Comparison of ENCODE assay signal across 8 cellular contexts in the genomic region with DNA sequence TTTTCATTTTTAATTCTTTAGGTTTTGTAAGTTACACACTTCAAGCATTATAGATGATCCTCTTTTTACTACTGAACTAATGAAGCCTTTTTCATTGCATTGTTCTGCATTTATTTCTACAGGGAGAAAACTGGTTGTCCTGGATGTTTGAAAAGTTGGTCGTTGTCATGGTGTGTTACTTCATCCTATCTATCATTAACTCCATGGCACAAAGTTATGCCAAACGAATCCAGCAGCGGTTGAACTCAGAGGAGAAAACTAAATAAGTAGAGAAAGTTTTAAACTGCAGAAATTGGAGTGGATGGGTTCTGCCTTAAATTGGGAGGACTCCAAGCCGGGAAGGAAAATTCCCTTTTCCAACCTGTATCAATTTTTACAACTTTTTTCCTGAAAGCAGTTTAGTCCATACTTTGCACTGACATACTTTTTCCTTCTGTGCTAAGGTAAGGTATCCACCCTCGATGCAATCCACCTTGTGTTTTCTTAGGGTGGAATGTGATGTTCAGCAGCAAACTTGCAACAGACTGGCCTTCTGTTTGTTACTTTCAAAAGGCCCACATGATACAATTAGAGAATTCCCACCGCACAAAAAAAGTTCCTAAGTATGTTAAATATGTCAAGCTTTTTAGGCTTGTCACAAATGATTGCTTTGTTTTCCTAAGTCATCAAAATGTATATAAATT. TPM values are rescaled to one million over a fixed set of nuclear protein-coding genes. Genes with fewer than 3 reads are reported as not detected.
DNase-seq lines count a peak whose midpoint lies in the region; ATAC-seq, FAIRE-seq and TF ChIP-seq lines count a peak whose summit lies in the region.

No MANE protein-coding gene starts in this region.

- H4K20me1 ChIP-seq in OCI-LY7 (ENCODE audit: insufficient read depth, low read length) (no peaks in the 10 kb centered on the region), H1 (replicated peaks in 1 of 2; ENCODE audit: control insufficient read depth in 1 of 2, insufficient read depth in 2 of 2, low read length in 2 of 2) (no peaks in the 10 kb centered on the region)

- H3K23ac ChIP-seq in H1 (ENCODE audit: insufficient read length) (no peak overlapping the region), neuronal stem cell (ENCODE audit: low read depth, low read length, poor library complexity) (no peak overlapping the region)

- no TSS peak for BruUV-seq in OCI-LY7 (replicated peaks; lab: Mats Ljungman, UMichigan)

- H2BK20ac ChIP-seq in H1 (ENCODE audit: low read length): peak overlapping the region; percentile 87

- TF ChIP-seq EP300 in H1 (IDR thresholded peaks at IDR 0.05; ENCODE audit: borderline replicate concordance in 1 of 2, low read depth in 2 of 2, low read length in 2 of 2): no peak

- CTCF ChIA-PET in OCI-LY7 (lab: Charles Lee; ENCODE audit: unreplicated experiment) (no interaction called here), H1 (lab: Charles Lee; ENCODE audit: partially characterized antibody) (interaction anchor here (0.6 to 6.3 kb wide), 7 partner anchors 18 to 788 kb away, joined by 3 to 32 read pairs (median 3); no protein-coding TSS in a partner anchor)

- peak overlapping the region; percentile 93 for H4K5ac ChIP-seq in H1 (ENCODE audit: insufficient read length, low read depth, low read length)

- peak overlapping the region; percentile 87 for H2BK5ac ChIP-seq in H1 (ENCODE audit: low read depth, low read length)
- no peak overlapping the region for H2BK5ac ChIP-seq in neuronal stem cell (ENCODE audit: low read length)

- H4K91ac ChIP-seq in H1 (replicated peaks; ENCODE audit: insufficient read length, low read length) (peak overlapping the region; percentile 59), neuronal stem cell (ENCODE audit: low read depth, low read length, poor library complexity) (no peak overlapping the region)

- H2AFZ ChIP-seq in OCI-LY7 (ENCODE audit: low read length) (no peak overlapping the region), H1 (ENCODE audit: low read length) (no peak overlapping the region), neuronal stem cell (ENCODE audit: low read length) (no peak overlapping the region)

- peak overlapping the region; percentile 72 for H3K4me3 ChIP-seq in OCI-LY7 (ENCODE audit: low read depth, low read length, poor library complexity, severe bottlenecking)
- H3K4me3 ChIP-seq in H1 (ENCODE audit: extremely low read depth in 1 of 4, insufficient read depth in 2 of 4, low read depth in 3 of 4, low read length in 4 of 4): peak overlapping the region; percentile 87 to 98 (median 90)
- peak overlapping the region; percentile 41 to 86 for H3K4me3 ChIP-seq in neuronal stem cell (ENCODE audit: low read length in 2 of 2)

- intact Hi-C loops in OCI-LY7 (cut with micrococcal nuclease; ENCODE audit: unreplicated experiment): loop anchor here (1.0 to 2.0 kb wide), 2 partner anchors 35 to 86 kb away; no protein-coding TSS in a partner anchor

- POLR2A ChIA-PET in OCI-LY7 (lab: Charles Lee): interaction anchor here (0.7 to 1.1 kb wide), 3 partner anchors 9 to 207 kb away, joined by 3 to 4 read pairs (median 3); no protein-coding TSS in a partner anchor
- POLR2A ChIA-PET in H1 (lab: Charles Lee; ENCODE audit: partially characterized antibody): interaction anchor here (0.6 to 11.2 kb wide), 24 partner anchors 10 to 525 kb away, joined by 3 to 137 read pairs (median 5); a partner anchor contains a TSS

- H3K4ac ChIP-seq in H1 (replicated peaks; ENCODE audit: insufficient read length, low read depth, low read length) (peak overlapping the region; percentile 91), neuronal stem cell (ENCODE audit: low read length) (no peak overlapping the region)

- FAIRE-seq in H1 (lab: Jason Lieb, UNC): no peak

- peak overlapping the region; percentile 95 to 100 (median 98) for H3K9ac ChIP-seq in H1 (replicated peaks in 1 of 4; ENCODE audit: extremely low read depth in 1 of 4, low read depth in 3 of 4, low read length in 3 of 4)
- no peak overlapping the region for H3K9ac ChIP-seq in neuronal stem cell (ENCODE audit: low read depth, low read length, poor library complexity)

- H3K14ac ChIP-seq in H1 (ENCODE audit: insufficient read length) (no peak overlapping the region), neuronal stem cell (ENCODE audit: low read length) (no peak overlapping the region)

- H3K79me1 ChIP-seq in H1 (ENCODE audit: low read depth, low read length): no peaks in the 10 kb centered on the region
- H3K79me1 ChIP-seq in neuronal stem cell (ENCODE audit: low read depth, low read length): no peaks in the 10 kb centered on the region

- DNase-seq in EH (ENCODE audit: low read depth) (peak; percentile 56), OCI-LY7 (ENCODE audit: low spot score) (no peak), H1 (ENCODE audit: low read depth in 1 of 2, low spot score in 2 of 2) (no peak), neuronal stem cell (ENCODE audit: low spot score) (no peak), G401 (ENCODE audit: low spot score) (no peak), NCI-H345 (lab: John Stamatoyannopoulos, UW) (no peak)

- H3K9me2 ChIP-seq in OCI-LY7 (ENCODE audit: insufficient read depth, low read length): no peaks in the 10 kb centered on the region

- H3K18ac ChIP-seq in H1 (ENCODE audit: extremely low read depth, low read length): peak overlapping the region; percentile 80; the same call in 1 of the 2 replicates
- no peak overlapping the region for H3K18ac ChIP-seq in neuronal stem cell (ENCODE audit: low read length)

- ATAC-seq in HG03097 (IDR thresholded peaks at IDR 0.05; ENCODE audit: low FRiP score, unreplicated experiment) (no peak), HG03108 (IDR thresholded peaks at IDR 0.05; ENCODE audit: unreplicated experiment) (no peak)

- H3K9me3 ChIP-seq in OCI-LY7 (ENCODE audit: low read length) (no peaks in the 10 kb centered on the region), H1 (ENCODE audit: insufficient read depth in 2 of 2, low read depth in 1 of 2, low read length in 1 of 2) (no peaks in the 10 kb centered on the region), neuronal stem cell (replicated peaks in 1 of 2; ENCODE audit: control insufficient read depth in 2 of 2, insufficient read depth in 1 of 2, low read depth in 1 of 2, low read length in 2 of 2) (no peaks in the 10 kb centered on the region)

- H4K8ac ChIP-seq in H1 (ENCODE audit: extremely low read depth, insufficient read depth, low read length): no peak overlapping the region
- H4K8ac ChIP-seq in neuronal stem cell (ENCODE audit: low read depth, low read length): no peak overlapping the region

- H2AK5ac ChIP-seq in H1 (ENCODE audit: low read depth, low read length) (0 out of 2 replicates have a peak overlapping the region, but pooled peaks have one; percentile 17), neuronal stem cell (ENCODE audit: low read depth, low read length) (no peak overlapping the region)

- no peak overlapping the region for H3K27ac ChIP-seq in OCI-LY7 (ENCODE audit: low read depth, low read length, poor library complexity, severe bottlenecking)
- H3K27ac ChIP-seq in H1 (ENCODE audit: low read depth, low read length): peak overlapping the region; percentile 96
- no peak overlapping the region for H3K27ac ChIP-seq in neuronal stem cell (replicated peaks; ENCODE audit: low read length)

- TF ChIP-seq RAD21 in H1 (IDR thresholded peaks at IDR 0.05 in 1 of 2, conservative IDR thresholded peaks at IDR 0.05 in 1 of 2; ENCODE audit: low read depth in 2 of 2, low read length in 2 of 2): no peak

- H2BK120ac ChIP-seq in H1 (replicated peaks; ENCODE audit: low read depth, low read length) (peak overlapping the region; percentile 70), neuronal stem cell (ENCODE audit: low read depth, low read length) (no peak overlapping the region)

- H3K27me3 ChIP-seq in H1 (replicated peaks in 1 of 4; ENCODE audit: control insufficient read depth in 3 of 4, extremely low read depth in 1 of 4, insufficient read depth in 3 of 4, low read length in 3 of 4): no peaks in the 10 kb centered on the region
- no peaks in the 10 kb centered on the region for H3K27me3 ChIP-seq in neuronal stem cell (ENCODE audit: control insufficient read depth in 3 of 3, insufficient read depth in 3 of 3, low read depth in 1 of 3, low read length in 3 of 3)

- in situ Hi-C loops in G401 (cut with HindIII; ENCODE audit: low sequenced_read_pairs): loop anchor here (10.0 kb wide), 1 partner anchor 85 kb away; no protein-coding TSS in a partner anchor

- peak overlapping the region; percentile 78 for H3K4me2 ChIP-seq in OCI-LY7 (ENCODE audit: low read length)
- peak overlapping the region; percentile 74 to 92 for H3K4me2 ChIP-seq in H1 (ENCODE audit: insufficient read depth in 1 of 2, low read depth in 2 of 2, low read length in 2 of 2)
- H3K4me2 ChIP-seq in neuronal stem cell (ENCODE audit: insufficient read depth, low read length, poor library complexity, severe bottlenecking): no peak overlapping the region

- peaks cover 4% of the 10 kb centered on the region; the same call in 1 of the 2 replicates for H3K23me2 ChIP-seq in H1 (ENCODE audit: low read depth, low read length)

- H3K4me1 ChIP-seq in OCI-LY7 (ENCODE audit: insufficient read depth, low read length, poor library complexity, severe bottlenecking) (peaks cover 57% of the 10 kb centered on the region), H1 (replicated peaks in 1 of 4; ENCODE audit: control insufficient read depth in 3 of 4, insufficient read depth in 4 of 4, low read length in 3 of 4) (peaks cover 0 to 4% (median 0%) of the 10 kb centered on the region in 4 experiments; a peak in 4 of 7 replicates), neuronal stem cell (ENCODE audit: control insufficient read depth in 2 of 2, insufficient read depth in 1 of 2, low read depth in 1 of 2, low read length in 2 of 2) (peaks cover 3 to 5% of the 10 kb centered on the region in 2 donors)

- H3K79me2 ChIP-seq in OCI-LY7 (ENCODE audit: insufficient read depth, low read depth, low read length) (peaks cover 46% of the 10 kb centered on the region; the same call in 1 of the 2 replicates), H1 (ENCODE audit: control insufficient read depth in 1 of 2, insufficient read depth in 2 of 2, low read length in 2 of 2) (peaks cover 3 to 33% of the 10 kb centered on the region in 2 experiments; a peak in 3 of 4 replicates)

- peak overlapping the region; percentile 18; the same call in 1 of the 2 replicates for H2BK12ac ChIP-seq in H1 (ENCODE audit: low read depth, low read length)
- no peak overlapping the region for H2BK12ac ChIP-seq in neuronal stem cell (ENCODE audit: low read length)

- H2BK15ac ChIP-seq in H1 (ENCODE audit: low read length): no peak overlapping the region
- no peak overlapping the region for H2BK15ac ChIP-seq in neuronal stem cell (ENCODE audit: low read length)

- H3K56ac ChIP-seq in H1 (replicated peaks; ENCODE audit: insufficient read length, low read depth, low read length): peak overlapping the region; percentile 55

- peak; percentile 69 to 70 for TF ChIP-seq POLR2A in H1 (IDR thresholded peaks at IDR 0.05; ENCODE audit: control extremely low read depth in 1 of 2, low read depth in 2 of 2, low read length in 2 of 2)

- WGBS in H1 (ENCODE audit: extremely low coverage in 1 of 2, insufficient coverage in 1 of 2, insufficient read length in 1 of 2, insufficient replicate concordance in 2 of 2, low coverage in 1 of 2, low lambda C conversion rate in 2 of 2, missing lambda C conversion rate in 1 of 2), 2 experiments: 13% methylated on average over 6 of the region's 6 CpGs; no CpG with 5 or more reads in 1 of the 2 experiments
- WGBS in neuronal stem cell (ENCODE audit: extremely low coverage in 2 of 2, insufficient read length in 2 of 2, insufficient replicate concordance in 1 of 2), 2 donors: no CpG with 5 or more reads among the region's 6 CpGs

- H3K36me3 ChIP-seq in OCI-LY7 (ENCODE audit: insufficient read depth, low read length): peaks cover 33% of the 10 kb centered on the region
- peaks cover 0 to 27% (median 12%) of the 10 kb centered on the region in 4 experiments; a peak in 5 of 8 replicates for H3K36me3 ChIP-seq in H1 (ENCODE audit: control insufficient read depth in 2 of 4, insufficient read depth in 4 of 4, low read length in 3 of 4)
- peaks cover 0 to 40% of the 10 kb centered on the region in 2 donors for H3K36me3 ChIP-seq in neuronal stem cell (replicated peaks in 1 of 2; ENCODE audit: control insufficient read depth in 2 of 2, insufficient read depth in 2 of 2, low read length in 2 of 2)

- no peak for TF ChIP-seq CTCF in OCI-LY7 (conservative IDR thresholded peaks at IDR 0.05; ENCODE audit: low read length)
- no peak for TF ChIP-seq CTCF in H1 (IDR thresholded peaks at IDR 0.05; ENCODE audit: control extremely low read depth in 1 of 3, insufficient read depth in 1 of 3, low read depth in 1 of 3, low read length in 3 of 3)

RNA-seq across cellular contexts. Expression of a gene that starts 53.0 kb away (rescaled TPM):
- total RNA-seq in OCI-LY7 (2014; rRNA removed; shearing (Covaris generic)): 8.6 and 11.5 TPM in 2 replicates
- 13.0 and 13.2 TPM in 2 replicates for total RNA-seq in OCI-LY7 (2022)
- total RNA-seq in H1 (2021; fragmentation: NEBNext Ultra II Directional; extraction: Animal tissue kit (Norgen Biotek cat#: 25700)): 16.1 and 17.5 TPM in 2 replicates
- 5.7 and 9.1 TPM in 2 replicates for polyA plus RNA-seq in H1 (2011; rRNA removed)
- polyA plus RNA-seq in H1 (2011; cell fraction: cytosol; rRNA removed): 7.3 TPM
- polyA plus RNA-seq in H1 (2011; cell fraction: nucleus; rRNA removed): 3.4 TPM
- 11.2 to 22.7 TPM (median 15.5 TPM) in 4 replicates for polyA plus RNA-seq in H1 (2012, experiment 1 of 2)
- polyA plus RNA-seq in H1 (2012, experiment 2 of 2): 2.3 TPM
- polyA plus RNA-seq in H1 (2013, experiment 1 of 2): 11.9 TPM
- 12.3 TPM for polyA plus RNA-seq in H1 (2013, experiment 2 of 2)
- 20.3 and 30.4 TPM in 2 replicates for polyA minus RNA-seq in H1 (2011; rRNA and poly(A)+ RNA removed)
- polyA minus RNA-seq in H1 (2011; cell fraction: cytosol; rRNA and poly(A)+ RNA removed): 11.9 TPM
- 16.1 TPM for polyA minus RNA-seq in H1 (2011; cell fraction: nucleus; rRNA and poly(A)+ RNA removed)
- polyA plus RNA-seq in neuronal stem cell (2013, experiment 1 of 2): 22.7 TPM
- polyA plus RNA-seq in neuronal stem cell (2013, experiment 2 of 2): 25.6 TPM
- total RNA-seq in G401 (2014; rRNA removed; shearing (Covaris generic)): 16.7 and 24.0 TPM in 2 replicates

RNA-seq across cellular contexts. Expression of a gene that starts 53.1 kb away (rescaled TPM):
- 31.1 and 43.7 TPM in 2 replicates for total RNA-seq in OCI-LY7 (2014; rRNA removed; shearing (Covaris generic))
- 47.1 and 53.6 TPM in 2 replicates for total RNA-seq in OCI-LY7 (2022)
- total RNA-seq in H1 (2021; fragmentation: NEBNext Ultra II Directional; extraction: Animal tissue kit (Norgen Biotek cat#: 25700)): 25.5 and 28.4 TPM in 2 replicates
- polyA plus RNA-seq in H1 (2011; rRNA removed): 2.1 and 3.4 TPM in 2 replicates
- polyA plus RNA-seq in H1 (2011; cell fraction: cytosol; rRNA removed): 4.1 TPM
- 2.9 TPM for polyA plus RNA-seq in H1 (2011; cell fraction: nucleus; rRNA removed)
- 9.2 to 19.7 TPM (median 12.8 TPM) in 4 replicates for polyA plus RNA-seq in H1 (2012, experiment 1 of 2)
- polyA plus RNA-seq in H1 (2012, experiment 2 of 2): 0.62 TPM
- 8.7 TPM for polyA plus RNA-seq in H1 (2013, experiment 1 of 2)
- polyA plus RNA-seq in H1 (2013, experiment 2 of 2): 8.7 TPM
- 9.3 and 10.5 TPM in 2 replicates for polyA minus RNA-seq in H1 (2011; rRNA and poly(A)+ RNA removed)
- 10.7 TPM for polyA minus RNA-seq in H1 (2011; cell fraction: cytosol; rRNA and poly(A)+ RNA removed)
- polyA minus RNA-seq in H1 (2011; cell fraction: nucleus; rRNA and poly(A)+ RNA removed): 16.8 TPM
- polyA plus RNA-seq in neuronal stem cell (2013, experiment 1 of 2): 15.0 TPM
- polyA plus RNA-seq in neuronal stem cell (2013, experiment 2 of 2): 15.7 TPM
- total RNA-seq in G401 (2014; rRNA removed; shearing (Covaris generic)): 16.6 and 23.0 TPM in 2 replicates
